Comparison of ENCODE assay signal across 12 cellular contexts in genomic region chr14:89240414-89240813, GRCh38.
DNase-seq lines count a peak whose midpoint lies in the region; ATAC-seq and TF ChIP-seq lines count a peak whose summit lies in the region.
"Had no signal": no experiment of that assay in that cellular context is flagged by ENCODE, and none has a peak within 500 bp of the region (broad histone marks: within the 10 kb centered on the region; RNA-seq: fewer than 3 reads in every experiment).

No MANE protein-coding gene starts in this region.

- peak; percentile 84 for ATAC-seq in activated naive CD8-positive, alpha-beta T cell treated with anti-CD3 and anti-CD28 coated beads, Interleukin-2, amount 10 ng/mL, durations not matched to agents 7 days and 5 days (ENCODE audit: low read depth)
- ATAC-seq in HG02610 (IDR thresholded peaks at IDR 0.05; ENCODE audit: unreplicated experiment): no peak

- H3K4me3 Mint-ChIP-seq in activated naive CD8-positive, alpha-beta T cell treated with anti-CD3 and anti-CD28 coated beads, Interleukin-2, amount 10 ng/mL, durations not matched to agents 7 days and 5 days: peak overlapping the region; percentile 9
- no peak overlapping the region for H3K4me3 Mint-ChIP-seq in T-helper 2 cell treated with Interferon-gamma antibody and Interleukin-4, amounts not matched to agents 5 μg/mL and 100 μg/mL, for 36 hours
- H3K4me3 Mint-ChIP-seq: dendritic cell treated with granulocyte-macrophage colony-stimulating factor and Interleukin-4, amounts not matched to agents 40 ng/mL and 50 ng/mL, for 4 days; nephron had no signal

- H3K4me2 ChIP-seq in mesenchymal stem cell (ENCODE audit: low read length, poor library complexity, severe bottlenecking) (no peak overlapping the region), PC-9 (no peak overlapping the region)

- H3K4me1 Mint-ChIP-seq in activated naive CD8-positive, alpha-beta T cell treated with anti-CD3 and anti-CD28 coated beads, Interleukin-2, amount 10 ng/mL, durations not matched to agents 7 days and 5 days: peaks cover 33% of the 10 kb centered on the region
- H3K4me1 Mint-ChIP-seq in T-helper 2 cell treated with Interferon-gamma antibody and Interleukin-4, amounts not matched to agents 5 μg/mL and 100 μg/mL, for 36 hours (ENCODE audit: low read depth): peaks cover 36% of the 10 kb centered on the region

- peak; percentile 54 for DNase-seq in CMK (ENCODE audit: low read depth)
- peak; percentile 20 for DNase-seq in HS-5 (ENCODE audit: low read depth)
- DNase-seq in activated naive CD8-positive, alpha-beta T cell treated with anti-CD3 and anti-CD28 coated beads, Interleukin-2, amount 10 ng/mL, durations not matched to agents 7 days and 5 days: no peak
- peak; percentile 34 for DNase-seq in mesenchymal stem cell
- DNase-seq in T-helper 2 cell treated with Interferon-gamma antibody and Interleukin-4, amounts not matched to agents 5 μg/mL and 100 μg/mL, for 36 hours (ENCODE audit: low spot score): no peak
- DNase-seq in PC-9: no peak
- DNase-seq in ureter (ENCODE audit: low spot score): no peak
- DNase-seq: CD8-positive, alpha-beta memory T cell; sigmoid colon had no signal

- no peaks in the 10 kb centered on the region for H3F3A ChIP-seq in PC-9 (ENCODE audit: insufficient read depth, low read depth)

- H3K27me3 ChIP-seq in mesenchymal stem cell (ENCODE audit: control insufficient read depth in 1 of 2, insufficient read depth in 1 of 2, low read length in 2 of 2): no peaks in the 10 kb centered on the region
- peaks cover 31% of the 10 kb centered on the region; the same call in 1 of the 2 replicates for H3K27me3 ChIP-seq in PC-9 (ENCODE audit: insufficient read depth, low read depth)
- H3K27me3 ChIP-seq: sigmoid colon had no signal

- CTCF ChIA-PET in PC-9 (lab: Charles Lee): no interaction called here

- BruUV-seq in PC-9 (replicated peaks; lab: Mats Ljungman, UMichigan): no TSS peak

- intact Hi-C loops in PC-9 (cut with micrococcal nuclease; ENCODE audit: unreplicated experiment): no loop called here

- H3K18ac ChIP-seq in mesenchymal stem cell (ENCODE audit: low read depth in 1 of 2, low read length in 2 of 2): no peak overlapping the region

- no peaks in the 10 kb centered on the region for H3K27me3 Mint-ChIP-seq in activated naive CD8-positive, alpha-beta T cell treated with anti-CD3 and anti-CD28 coated beads, Interleukin-2, amount 10 ng/mL, durations not matched to agents 7 days and 5 days
- no peaks in the 10 kb centered on the region for H3K27me3 Mint-ChIP-seq in T-helper 2 cell treated with Interferon-gamma antibody and Interleukin-4, amounts not matched to agents 5 μg/mL and 100 μg/mL, for 36 hours (ENCODE audit: low read depth)
- H3K27me3 Mint-ChIP-seq: dendritic cell treated with granulocyte-macrophage colony-stimulating factor and Interleukin-4, amounts not matched to agents 40 ng/mL and 50 ng/mL, for 4 days had no signal

- H3K9me2 ChIP-seq in PC-9 (ENCODE audit: insufficient read depth): no peaks in the 10 kb centered on the region

- no peak overlapping the region for H3K23ac ChIP-seq in mesenchymal stem cell (ENCODE audit: low read length in 2 of 2)

- no peak overlapping the region for H3K27ac Mint-ChIP-seq in activated naive CD8-positive, alpha-beta T cell treated with anti-CD3 and anti-CD28 coated beads, Interleukin-2, amount 10 ng/mL, durations not matched to agents 7 days and 5 days
- H3K27ac Mint-ChIP-seq in T-helper 2 cell treated with Interferon-gamma antibody and Interleukin-4, amounts not matched to agents 5 μg/mL and 100 μg/mL, for 36 hours: no peak overlapping the region
- H3K27ac Mint-ChIP-seq: dendritic cell treated with granulocyte-macrophage colony-stimulating factor and Interleukin-4, amounts not matched to agents 40 ng/mL and 50 ng/mL, for 4 days; nephron had no signal

- no peaks in the 10 kb centered on the region for H3K79me2 ChIP-seq in PC-9 (ENCODE audit: low read depth)

- H2AFZ ChIP-seq in mesenchymal stem cell (ENCODE audit: low read depth, low read length) (no peak overlapping the region), PC-9 (no peak overlapping the region)

- no peak overlapping the region for H2BK5ac ChIP-seq in mesenchymal stem cell (ENCODE audit: low read depth, low read length, poor library complexity, severe bottlenecking)

- POLR2A ChIA-PET in activated naive CD8-positive, alpha-beta T cell treated with anti-CD3 and anti-CD28 coated beads, Interleukin-2, amount 10 ng/mL, durations not matched to agents 7 days and 5 days (lab: Charles Lee): no interaction called here
- POLR2A ChIA-PET in PC-9 (lab: Charles Lee; ENCODE audit: unreplicated experiment): no interaction called here

- H3K36me3 ChIP-seq in mesenchymal stem cell (ENCODE audit: control insufficient read depth in 1 of 2, insufficient read depth in 2 of 2, low read depth in 1 of 2, low read length in 2 of 2) (no peaks in the 10 kb centered on the region), PC-9 (ENCODE audit: low read depth) (no peaks in the 10 kb centered on the region)
- H3K36me3 ChIP-seq: sigmoid colon had no signal

- no peak overlapping the region for H2BK15ac ChIP-seq in mesenchymal stem cell (ENCODE audit: low read depth, poor library complexity, severe bottlenecking)

- peaks cover 42% of the 10 kb centered on the region for H3K79me1 ChIP-seq in mesenchymal stem cell (replicated peaks; ENCODE audit: low read length, poor library complexity, severe bottlenecking)

- no peak overlapping the region for H4K91ac ChIP-seq in mesenchymal stem cell (ENCODE audit: low read length)

- H4K20me1 ChIP-seq in PC-9 (ENCODE audit: insufficient read depth): no peaks in the 10 kb centered on the region

- peaks cover 11% of the 10 kb centered on the region for H3K9me3 Mint-ChIP-seq in activated naive CD8-positive, alpha-beta T cell treated with anti-CD3 and anti-CD28 coated beads, Interleukin-2, amount 10 ng/mL, durations not matched to agents 7 days and 5 days
- H3K9me3 Mint-ChIP-seq in T-helper 2 cell treated with Interferon-gamma antibody and Interleukin-4, amounts not matched to agents 5 μg/mL and 100 μg/mL, for 36 hours: no peaks in the 10 kb centered on the region
- H3K9me3 Mint-ChIP-seq: CD8-positive, alpha-beta memory T cell; dendritic cell treated with granulocyte-macrophage colony-stimulating factor and Interleukin-4, amounts not matched to agents 40 ng/mL and 50 ng/mL, for 4 days had no signal

- H3K14ac ChIP-seq in mesenchymal stem cell (ENCODE audit: low read length in 2 of 2): no peak overlapping the region

- H2BK120ac ChIP-seq in mesenchymal stem cell (ENCODE audit: low read depth, low read length): no peak overlapping the region

- H3K4ac ChIP-seq in mesenchymal stem cell (ENCODE audit: low read depth in 1 of 2, low read length in 2 of 2): no peak overlapping the region

- H3K36me3 Mint-ChIP-seq in activated naive CD8-positive, alpha-beta T cell treated with anti-CD3 and anti-CD28 coated beads, Interleukin-2, amount 10 ng/mL, durations not matched to agents 7 days and 5 days: peaks cover 18% of the 10 kb centered on the region
- peaks cover 8% of the 10 kb centered on the region for H3K36me3 Mint-ChIP-seq in T-helper 2 cell treated with Interferon-gamma antibody and Interleukin-4, amounts not matched to agents 5 μg/mL and 100 μg/mL, for 36 hours (ENCODE audit: low read depth)

- H3K4me3 ChIP-seq in mesenchymal stem cell (ENCODE audit: insufficient read depth in 1 of 2, low read depth in 1 of 2, low read length in 2 of 2): no peak overlapping the region
- no peak overlapping the region for H3K4me3 ChIP-seq in PC-9
- H3K4me3 ChIP-seq: sigmoid colon had no signal

- no CpG with 5 or more reads among the region's 3 CpGs for WGBS in mesenchymal stem cell

- H3K4me1 ChIP-seq in mesenchymal stem cell (ENCODE audit: control insufficient read depth, insufficient read depth, low read depth, low read length) (peaks cover 4% of the 10 kb centered on the region), PC-9 (replicated peaks; ENCODE audit: insufficient read depth) (no peaks in the 10 kb centered on the region)

- H2AK5ac ChIP-seq in mesenchymal stem cell (ENCODE audit: low read length, severe bottlenecking): no peak overlapping the region

- TF ChIP-seq CTCF in PC-9 (conservative IDR thresholded peaks at IDR 0.05): no peak

- no peak overlapping the region for H2BK12ac ChIP-seq in mesenchymal stem cell (ENCODE audit: low read length in 2 of 2)

- no peak overlapping the region for H4K8ac ChIP-seq in mesenchymal stem cell (ENCODE audit: low read length)

- H3K9ac ChIP-seq in mesenchymal stem cell (ENCODE audit: low read length): no peak overlapping the region

- no peaks in the 10 kb centered on the region for H3K9me3 ChIP-seq in mesenchymal stem cell (ENCODE audit: control insufficient read depth, low read length)
- H3K9me3 ChIP-seq in PC-9 (ENCODE audit: insufficient read depth, low read depth): no peaks in the 10 kb centered on the region
- H3K9me3 ChIP-seq: sigmoid colon had no signal

- H3K27ac ChIP-seq in mesenchymal stem cell (ENCODE audit: low read length, poor library complexity, severe bottlenecking) (no peak overlapping the region), PC-9 (no peak overlapping the region)
- H3K27ac ChIP-seq: sigmoid colon had no signal

Comparison
In these comparisons a context has a peak if more than half of its experiments do, and no peak if none do; other contexts are left out.
1. DNase-seq: peak in CMK (single experiment), HS-5 (single experiment) and mesenchymal stem cell (single experiment); none in activated naive CD8-positive, alpha-beta T cell treated with anti-CD3 and anti-CD28 coated beads, Interleukin-2, amount 10 ng/mL, durations not matched to agents 7 days and 5 days (single experiment), T-helper 2 cell treated with Interferon-gamma antibody and Interleukin-4, amounts not matched to agents 5 μg/mL and 100 μg/mL, for 36 hours (single experiment), PC-9 (0 of 2) and ureter (single experiment).